Comparison of ENCODE assay signal across 8 cellular contexts in genomic region chr19:49591731-49592485, GRCh38. TPM values are rescaled to one million over a fixed set of nuclear protein-coding genes. Genes with fewer than 3 reads are reported as not detected.
DNase-seq lines count a peak whose midpoint lies in the region; ATAC-seq and TF ChIP-seq lines count a peak whose summit lies in the region.

No MANE protein-coding gene starts in this region.

- intact Hi-C loops in activated CD4-positive, alpha-beta memory T cell treated with anti-CD3 and anti-CD28 coated beads for 36 hours (cut with micrococcal nuclease) = loop anchor here (2.0 to 5.0 kb wide), 3 partner anchors 23 to 275 kb away; partner anchors contain the start of genes FUZ and PNKP

- H3K27me3 Mint-ChIP-seq in activated CD4-positive, alpha-beta memory T cell treated with anti-CD3 and anti-CD28 coated beads for 36 hours = no peaks in the 10 kb centered on the region
- peaks cover 12% of the 10 kb centered on the region for H3K27me3 Mint-ChIP-seq in endothelial cell (ENCODE audit: unreplicated experiment)

- peak overlapping the region; percentile 91 for H3K27ac Mint-ChIP-seq in activated CD4-positive, alpha-beta memory T cell treated with anti-CD3 and anti-CD28 coated beads for 36 hours
- peak overlapping the region; percentile 21 for H3K27ac Mint-ChIP-seq in endothelial cell (ENCODE audit: unreplicated experiment)

- H3K4me1 Mint-ChIP-seq in activated CD4-positive, alpha-beta memory T cell treated with anti-CD3 and anti-CD28 coated beads for 36 hours (ENCODE audit: low read depth) = peaks cover 32% of the 10 kb centered on the region
- peaks cover 21% of the 10 kb centered on the region for H3K4me1 Mint-ChIP-seq in endothelial cell (ENCODE audit: unreplicated experiment)

- H3K27me3 ChIP-seq in mucosa of stomach (ENCODE audit: control insufficient read depth, insufficient read depth, low read length) (no peaks in the 10 kb centered on the region), thoracic aorta (replicated peaks; ENCODE audit: insufficient read depth) (no peaks in the 10 kb centered on the region)

- H3K4me1 ChIP-seq in mucosa of stomach (ENCODE audit: control insufficient read depth, insufficient read depth, low read length) (peaks cover 20% of the 10 kb centered on the region), thoracic aorta (ENCODE audit: control insufficient read depth in 1 of 2, low read depth in 2 of 2) (peaks cover 13 to 18% of the 10 kb centered on the region in 2 donors)

- H3K36me3 ChIP-seq in mucosa of stomach (ENCODE audit: control insufficient read depth, insufficient read depth, low read length) (no peaks in the 10 kb centered on the region), thoracic aorta (peaks cover 24% of the 10 kb centered on the region)

- CTCF ChIA-PET in activated CD4-positive, alpha-beta memory T cell treated with anti-CD3 and anti-CD28 coated beads for 36 hours (lab: Charles Lee) = interaction anchor here (0.6 to 1.4 kb wide), 2 partner anchors 45 to 48 kb away, joined by 4 read pairs; partner anchors contain the start of gene RRAS

- no peaks in the 10 kb centered on the region for H3K9me3 Mint-ChIP-seq in activated CD4-positive, alpha-beta memory T cell treated with anti-CD3 and anti-CD28 coated beads for 36 hours
- no peaks in the 10 kb centered on the region for H3K9me3 Mint-ChIP-seq in endothelial cell (ENCODE audit: unreplicated experiment)

- peaks cover 12% of the 10 kb centered on the region for H3K36me3 Mint-ChIP-seq in activated CD4-positive, alpha-beta memory T cell treated with anti-CD3 and anti-CD28 coated beads for 36 hours
- peaks cover 12% of the 10 kb centered on the region for H3K36me3 Mint-ChIP-seq in endothelial cell (ENCODE audit: low read depth, unreplicated experiment)

- peak overlapping the region; percentile 77 for H3K4me3 ChIP-seq in mucosa of stomach (ENCODE audit: low read length)
- peak overlapping the region; percentile 80 for H3K4me3 ChIP-seq in thoracic aorta

- peak; percentile 61 for DNase-seq in NCI-H1436 (lab: John Stamatoyannopoulos, UW)
- DNase-seq in NCI-H1436 treated with DMSO at 0.1 percent for 48 hours (lab: John Stamatoyannopoulos, UW) = no peak
- DNase-seq in NCI-H1694 treated with DMSO at 0.1 percent for 48 hours (lab: John Stamatoyannopoulos, UW) = peak; percentile 15
- DNase-seq in activated CD4-positive, alpha-beta memory T cell treated with anti-CD3 and anti-CD28 coated beads for 36 hours = peak; percentile 64
- peak; percentile 40 for DNase-seq in endothelial cell (ENCODE audit: low spot score)
- DNase-seq in thoracic aorta (ENCODE audit: low spot score) = no peak

- no peak for TF ChIP-seq CTCF in endothelial cell (IDR thresholded peaks at IDR 0.05; ENCODE audit: unreplicated experiment)
- peak; percentile 6 for TF ChIP-seq CTCF in thoracic aorta (IDR thresholded peaks at IDR 0.05)

- H3K9me3 ChIP-seq in mucosa of stomach (ENCODE audit: control insufficient read depth, low read length) (no peaks in the 10 kb centered on the region), thoracic aorta (no peaks in the 10 kb centered on the region)

- no peak for ATAC-seq in thoracic aorta (ENCODE audit: insufficient number of reproducible peaks, low FRiP score, low read depth)
- ATAC-seq in HG03139 (IDR thresholded peaks at IDR 0.05; ENCODE audit: unreplicated experiment) = no peak

- H3K9ac ChIP-seq in mucosa of stomach (ENCODE audit: low read length) = peak overlapping the region; percentile 54

- peak overlapping the region; percentile 68 to 83 for H3K27ac ChIP-seq in thoracic aorta

- peak overlapping the region; percentile 80 for H3K4me3 Mint-ChIP-seq in activated CD4-positive, alpha-beta memory T cell treated with anti-CD3 and anti-CD28 coated beads for 36 hours
- H3K4me3 Mint-ChIP-seq in endothelial cell (ENCODE audit: unreplicated experiment) = peak overlapping the region; percentile 95

- POLR2A ChIA-PET in activated CD4-positive, alpha-beta memory T cell treated with anti-CD3 and anti-CD28 coated beads for 36 hours (lab: Charles Lee) = interaction anchor here (0.8 to 1.1 kb wide), 3 partner anchors 33 to 73 kb away, joined by 3 read pairs; partner anchors contain the start of genes BCL2L12, IRF3 and SCAF1

RNA-seq across cellular contexts. Expression of gene PRR12, which starts 0.9 kb away (rescaled TPM):
- 10 to 100 TPM; 19.9 to 22.4 TPM for total RNA-seq in activated CD4-positive, alpha-beta memory T cell treated with anti-CD3 and anti-CD28 coated beads for 36 hours
- 38.8 TPM for total RNA-seq in endothelial cell (ENCODE audit: unreplicated experiment)
- 10 to 100 TPM; 12.4 to 24.5 TPM for total RNA-seq in thoracic aorta

RNA-seq across cellular contexts. Expression of gene PRRG2, which starts 10.8 kb away (rescaled TPM):
- total RNA-seq in activated CD4-positive, alpha-beta memory T cell treated with anti-CD3 and anti-CD28 coated beads for 36 hours = 1 to 10 TPM in 1 of 2 experiments, under 1 TPM in 1; 0.85 to 1.5 TPM
- total RNA-seq in endothelial cell (ENCODE audit: unreplicated experiment) = 2.4 TPM
- total RNA-seq in thoracic aorta = not detected

RNA-seq across cellular contexts. Expression of gene NOSIP, which starts 11.6 kb away (rescaled TPM):
- 10 to 100 TPM; 80.3 to 84.3 TPM for total RNA-seq in activated CD4-positive, alpha-beta memory T cell treated with anti-CD3 and anti-CD28 coated beads for 36 hours
- 76.3 TPM for total RNA-seq in endothelial cell (ENCODE audit: unreplicated experiment)
- 10 to 100 TPM; 30.8 to 46.8 TPM for total RNA-seq in thoracic aorta

RNA-seq across cellular contexts. Expression of gene RRAS, which starts 48.0 kb away (rescaled TPM):
- total RNA-seq in activated CD4-positive, alpha-beta memory T cell treated with anti-CD3 and anti-CD28 coated beads for 36 hours = 10 to 100 TPM; 12.2 to 14.4 TPM
- 23.9 TPM for total RNA-seq in endothelial cell (ENCODE audit: unreplicated experiment)
- 100 to 1,000 TPM in 1 of 2 donors, 10 to 100 TPM in 1; 82.2 to 188 TPM for total RNA-seq in thoracic aorta

RNA-seq across cellular contexts. Expression of gene SCAF1, which starts 50.1 kb away (rescaled TPM):
- total RNA-seq in activated CD4-positive, alpha-beta memory T cell treated with anti-CD3 and anti-CD28 coated beads for 36 hours = 10 to 100 TPM; 57.4 to 58.6 TPM
- 90.3 TPM for total RNA-seq in endothelial cell (ENCODE audit: unreplicated experiment)
- total RNA-seq in thoracic aorta = 10 to 100 TPM; 27.3 to 30.6 TPM

Comparison
In these comparisons a context has a peak if more than half of its experiments do, and no peak if none do; other contexts are left out.
1. DNase-seq: peak in NCI-H1436 (single experiment), NCI-H1694 treated with DMSO at 0.1 percent for 48 hours (single experiment), activated CD4-positive, alpha-beta memory T cell treated with anti-CD3 and anti-CD28 coated beads for 36 hours (single experiment) and endothelial cell (single experiment); none in NCI-H1436 treated with DMSO at 0.1 percent for 48 hours (single experiment) and thoracic aorta (single experiment).